In the genomic region with DNA sequence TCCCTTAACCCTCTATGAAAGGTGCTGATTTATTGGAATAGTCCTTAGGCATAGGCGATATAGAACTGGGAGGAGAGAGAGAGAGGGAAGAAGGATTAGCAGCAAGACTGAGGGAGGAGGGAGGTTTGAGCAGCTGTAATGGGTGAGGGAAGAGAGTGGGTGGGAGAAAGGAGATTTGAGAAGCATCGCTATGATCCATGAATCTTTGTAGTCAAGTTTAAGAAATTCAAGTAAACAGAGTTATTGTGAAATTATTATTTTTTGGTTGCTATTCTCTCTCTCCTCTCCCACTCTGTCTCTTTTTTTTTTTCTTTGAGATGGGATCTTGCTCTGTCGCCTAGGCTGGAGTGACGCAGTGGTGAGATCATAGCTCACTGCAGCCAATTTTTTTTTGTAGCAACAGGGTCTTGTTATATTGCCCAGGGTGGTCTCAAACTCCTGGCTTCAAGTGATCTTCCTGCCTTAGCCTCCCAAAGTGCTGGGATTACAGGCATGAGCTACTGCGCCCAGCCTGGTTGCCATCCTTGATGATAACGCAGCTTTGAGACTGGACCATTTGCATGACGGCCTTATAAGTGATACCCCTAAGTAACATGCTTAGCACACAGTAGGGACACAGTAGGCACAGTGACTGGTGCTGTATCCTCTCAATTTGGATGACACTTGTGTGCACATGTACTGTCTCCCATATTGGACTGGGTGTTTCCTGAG, we compare ENCODE assay signal across 16 cellular contexts. TPM values are rescaled to one million over a fixed set of nuclear protein-coding genes. Genes with fewer than 3 reads are reported as not detected.
DNase-seq lines count a peak whose midpoint lies in the region; ATAC-seq and TF ChIP-seq lines count a peak whose summit lies in the region.
"Had no signal": no experiment of that assay in that cellular context is flagged by ENCODE, and none has a peak within 500 bp of the region (broad histone marks: within the 10 kb centered on the region; RNA-seq: fewer than 3 reads in every experiment).

No MANE protein-coding gene starts in this region.

- no peaks in the 10 kb centered on the region for H4K20me1 ChIP-seq in HCT116 (ENCODE audit: insufficient read depth)

- CTCF ChIA-PET in HCT116 (lab: Charles Lee), result interaction anchor here (0.6 kb wide), 1 partner anchor 17 kb away, joined by 4 read pairs; no protein-coding TSS in a partner anchor

- peak overlapping the region; percentile 64 for H3K27ac ChIP-seq in HCT116 (ENCODE audit: low read depth, low read length)
- H3K27ac ChIP-seq in foreskin keratinocyte, result peak overlapping the region; percentile 94
- H3K27ac ChIP-seq: ovary had no signal

- TF ChIP-seq RAD21 in HCT116 (IDR thresholded peaks at IDR 0.05; ENCODE audit: low read depth), result no peak

- peaks cover 9% of the 10 kb centered on the region for H3K9me3 Mint-ChIP-seq in mesothelial cell of epicardium

- POLR2A ChIA-PET in HCT116 (lab: Charles Lee), result no interaction called here

- H3K36me3 ChIP-seq in HCT116 (ENCODE audit: control insufficient read depth in 1 of 2, insufficient read depth in 2 of 2, low read length in 2 of 2), result no peaks in the 10 kb centered on the region
- H3K36me3 ChIP-seq in adipocyte (ENCODE audit: control insufficient read depth, insufficient read depth, low read length, severe bottlenecking), result no peaks in the 10 kb centered on the region
- H3K36me3 ChIP-seq: ovary had no signal

- H3K79me2 ChIP-seq in HCT116 (ENCODE audit: insufficient read depth, low read length), result no peaks in the 10 kb centered on the region

- no peaks in the 10 kb centered on the region for H3K27me3 ChIP-seq in HCT116 (ENCODE audit: insufficient read depth, low read length)
- H3K27me3 ChIP-seq in adipocyte (replicated peaks; ENCODE audit: control insufficient read depth, insufficient read depth, low read length), result no peaks in the 10 kb centered on the region
- H3K27me3 ChIP-seq in foreskin keratinocyte, result no peaks in the 10 kb centered on the region
- H3K27me3 ChIP-seq: ovary had no signal

- peak overlapping the region; percentile 50; the same call in 1 of the 2 replicates for H3K9ac ChIP-seq in HCT116 (ENCODE audit: low read length)
- peak overlapping the region; percentile 58 for H3K9ac ChIP-seq in adipocyte (ENCODE audit: low read length)

- H3K27ac Mint-ChIP-seq in mesothelial cell of epicardium, result no peak overlapping the region

- H3K4me1 Mint-ChIP-seq in mesothelial cell of epicardium, result peaks cover 14% of the 10 kb centered on the region

- no peak overlapping the region for H2AFZ ChIP-seq in HCT116 (ENCODE audit: low read depth, low read length, poor library complexity, severe bottlenecking)

- TF ChIP-seq CTCF in HCT116 (IDR thresholded peaks at IDR 0.05 in 2 of 3, conservative IDR thresholded peaks at IDR 0.05 in 1 of 3; ENCODE audit: borderline replicate concordance in 1 of 3, insufficient read depth in 1 of 3, low read depth in 2 of 3, low read length in 2 of 3), result no peak
- no peak for TF ChIP-seq CTCF in foreskin keratinocyte (conservative IDR thresholded peaks at IDR 0.05)
- no peak for TF ChIP-seq CTCF in mesothelial cell of epicardium (IDR thresholded peaks at IDR 0.05; ENCODE audit: unreplicated experiment)

- intact Hi-C loops in HCT116 (cut with micrococcal nuclease), result no loop called here

- no peak for ATAC-seq in HCT116
- no peak for ATAC-seq in foreskin keratinocyte
- ATAC-seq in HG02763 (IDR thresholded peaks at IDR 0.05; ENCODE audit: unreplicated experiment), result no peak
- ATAC-seq: activated CD4-positive, CD25-positive, alpha-beta regulatory T cell treated with anti-CD3 and anti-CD28 coated beads, Interleukin-2, amount 50 U/mL, for 24 hours; GM12878 had no signal

- RAD21 ChIA-PET in HCT116 (lab: Charles Lee; ENCODE audit: low non-redundant PET in 1 of 2, low total read pairs in 2 of 2, uncharacterized antibody in 2 of 2, unreplicated experiment in 2 of 2), result no interaction called here

- H3K9me2 ChIP-seq in HCT116 (ENCODE audit: insufficient read depth), result no peaks in the 10 kb centered on the region

- DNase-seq in HCT116 (ENCODE audit: low read depth, low spot score), result no peak
- peak; percentile 49 for DNase-seq in adipocyte (ENCODE audit: low read depth)
- DNase-seq in foreskin keratinocyte, result peak in 1 of 2 donors; percentile 66
- DNase-seq in stimulated activated CD8-positive, alpha-beta memory T cell treated with anti-CD3 and anti-CD28 coated beads, Interleukin-4, amount 100 ng/mL, for 48 hours, result peak; percentile 11
- DNase-seq in kidney glomerular epithelial cell (lab: John Stamatoyannopoulos, UW), result no peak
- no peak for DNase-seq in SIG-M5 (lab: John Stamatoyannopoulos, UW)
- DNase-seq in mesothelial cell of epicardium (ENCODE audit: low spot score in 2 of 2, unreplicated experiment in 2 of 2), result no peak
- DNase-seq: NCI-H2029; stimulated activated CD4-positive, alpha-beta T cell treated with anti-CD3 and anti-CD28 coated beads, Interleukin-1b, Interleukin-23, amount 100 ng/mL, for 48 hours had no signal

- H3K4me3 ChIP-seq in HCT116 (replicated peaks in 1 of 2; ENCODE audit: low read depth in 1 of 2, low read length in 2 of 2), result no peak overlapping the region
- H3K4me3 ChIP-seq in adipocyte (ENCODE audit: low read length), result no peak overlapping the region
- H3K4me3 ChIP-seq: GM12878, ovary had no signal

- no peak for TF ChIP-seq POLR2A in HCT116 (IDR thresholded peaks at IDR 0.05; ENCODE audit: borderline replicate concordance, extremely low read depth, insufficient read depth, insufficient read length)

- peaks cover 0 to 4% of the 10 kb centered on the region in 2 experiments; a peak in 1 of 4 replicates for H3K9me3 ChIP-seq in HCT116 (ENCODE audit: control insufficient read depth in 1 of 2, insufficient read depth in 1 of 2, low read depth in 1 of 2, low read length in 2 of 2)
- peaks cover 11% of the 10 kb centered on the region for H3K9me3 ChIP-seq in adipocyte (ENCODE audit: control insufficient read depth, low read length)
- H3K9me3 ChIP-seq: ovary had no signal

- H3K4me1 ChIP-seq in HCT116 (ENCODE audit: control insufficient read depth in 1 of 2, insufficient read depth in 2 of 2, low read length in 2 of 2) (peaks cover 48 to 57% of the 10 kb centered on the region in 2 experiments), adipocyte (ENCODE audit: control insufficient read depth, insufficient read depth, low read length) (peaks cover 25% of the 10 kb centered on the region), foreskin keratinocyte (peaks cover 50% of the 10 kb centered on the region)

- H3K4me2 ChIP-seq in HCT116 (ENCODE audit: low read length), result peak overlapping the region; percentile 84

- BruUV-seq in HCT116 (replicated peaks; lab: Mats Ljungman, UMichigan), result no TSS peak

- H3K4me3 Mint-ChIP-seq in mesothelial cell of epicardium, result no peak overlapping the region

- H3K36me3 Mint-ChIP-seq in mesothelial cell of epicardium, result peaks cover 8% of the 10 kb centered on the region

- H3K27me3 Mint-ChIP-seq in mesothelial cell of epicardium (ENCODE audit: low read depth), result peaks cover 2% of the 10 kb centered on the region

TF ChIP-seq in HCT116, 20 proteins besides CTCF, POLR2A, EP300 and RAD21:
- TF ChIP-seq JUND (IDR thresholded peaks at IDR 0.05) (no peak), ZNF274 (IDR thresholded peaks at IDR 0.05; ENCODE audit: low read depth, low read length) (no peak), TCF7L2 (IDR thresholded peaks at IDR 0.05; ENCODE audit: borderline replicate concordance, extremely low read depth, insufficient read depth, insufficient read length) (no peak), YY1 (IDR thresholded peaks at IDR 0.05; ENCODE audit: extremely low read depth, insufficient replicate concordance, low read depth, low read length) (no peak), CEBPB (IDR thresholded peaks at IDR 0.05; ENCODE audit: low read depth) (no peak), POLR2AphosphoS5 (IDR thresholded peaks at IDR 0.05; ENCODE audit: low read depth, low read length) (no peak), FOSL1 (IDR thresholded peaks at IDR 0.05; ENCODE audit: low read depth) (no peak), ZFX (IDR thresholded peaks at IDR 0.05) (no peak), SRF (IDR thresholded peaks at IDR 0.05; ENCODE audit: low read depth) (no peak), ELF1 (IDR thresholded peaks at IDR 0.05; ENCODE audit: borderline replicate concordance, low read depth) (no peak)
- TF ChIP-seq, protein P1, sequence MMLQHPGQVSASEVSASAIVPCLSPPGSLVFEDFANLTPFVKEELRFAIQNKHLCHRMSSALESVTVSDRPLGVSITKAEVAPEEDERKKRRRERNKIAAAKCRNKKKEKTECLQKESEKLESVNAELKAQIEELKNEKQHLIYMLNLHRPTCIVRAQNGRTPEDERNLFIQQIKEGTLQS (IDR thresholded peaks at IDR 0.05), result no peak

RNA-seq across cellular contexts. Expression of a gene that starts 21.0 kb away (rescaled TPM):
- 36.6 TPM for total RNA-seq in HCT116 (2021; ENCODE audit: unreplicated experiment)
- polyA plus RNA-seq in HCT116 (2012), result 7.4 and 9.3 TPM in 2 replicates
- 285 and 352 TPM in 2 replicates for total RNA-seq in foreskin keratinocyte
- polyA plus RNA-seq in foreskin keratinocyte, result 271 and 305 TPM in 2 replicates
- 0.07 TPM in 1 of 3 replicates, not detected in the others for total RNA-seq in mesothelial cell of epicardium
- total RNA-seq: lung microvascular endothelial cell had no signal

RNA-seq across cellular contexts. Expression of a gene that starts 42.9 kb away (rescaled TPM):
- 0.69 TPM for total RNA-seq in HCT116 (2021; ENCODE audit: unreplicated experiment)
- polyA plus RNA-seq in HCT116 (2012), result 0.15 TPM in 1 of 2 replicates, not detected in the other
- total RNA-seq in foreskin keratinocyte, result not detected in 2 replicates
- not detected in 2 replicates for polyA plus RNA-seq in foreskin keratinocyte
- 0.09 TPM in 1 of 3 replicates, not detected in the others for total RNA-seq in mesothelial cell of epicardium
- total RNA-seq: bronchial epithelial cell, Daoy, lung microvascular endothelial cell had no signal

Comparison
In these comparisons a context has a peak if more than half of its experiments do, and no peak if none do; other contexts are left out.
1. DNase-seq: peak in adipocyte (single experiment) and stimulated activated CD8-positive, alpha-beta memory T cell treated with anti-CD3 and anti-CD28 coated beads, Interleukin-4, amount 100 ng/mL, for 48 hours (single experiment); none in HCT116 (single experiment), kidney glomerular epithelial cell (single experiment), SIG-M5 (single experiment) and mesothelial cell of epicardium (0 of 2).
2. RNA of a gene that starts 21.0 kb away (total RNA-seq): 285 to 352 TPM in foreskin keratinocyte and 36.6 TPM in HCT116 (single experiment); 0.07 TPM in mesothelial cell of epicardium; every median in the first group is over 10 times any median in the second.